ENCODE assay signal across 31 cellular contexts in genomic region chr2:31373127-31373526, GRCh38. TPM values are rescaled to one million over a fixed set of nuclear protein-coding genes. Genes with fewer than 3 reads are reported as not detected.
"Had no signal": no experiment of that assay in that cellular context is flagged by ENCODE, and none has a peak within 500 bp of the region (broad histone marks: within the 10 kb centered on the region; RNA-seq: fewer than 3 reads in every experiment).

No MANE protein-coding gene starts in this region.

- ATAC-seq: stimulated activated effector memory CD8-positive, alpha-beta T cell treated with anti-CD3 and anti-CD28 coated beads, Interleukin-12 subunit alpha, Interleukin-12 subunit beta, amount 100 ng/mL, for 72 hours; stimulated activated memory B cell treated with anti-CD40 and anti-IgM and Interleukin-4, amounts not matched to agents 10 μg/mL and 1 μg/mL and 100 μg/mL, for 72 hours; stimulated activated naive B cell treated with anti-CD40 and anti-IgM and Interleukin-4, amounts not matched to agents 10 μg/mL and 1 μg/mL and 100 μg/mL, for 72 hours; stimulated activated naive CD8-positive, alpha-beta T cell treated with anti-CD3 and anti-CD28 coated beads, Interleukin-15, amount 100 ng/mL, for 72 hours; stimulated activated naive CD8-positive, alpha-beta T cell treated with anti-CD3 and anti-CD28 coated beads, Interleukin-15, Interleukin-2, amounts not matched to agents 100 U/mL and 50 U/mL, for 24 hours; upper lobe of right lung had no signal

- H3K4me3 ChIP-seq: stomach, suprapubic skin, testis, thoracic aorta, thyroid gland, tibial artery, tibial nerve, transverse colon, upper lobe of left lung, upper lobe of right lung, uterus, vagina had no signal

- H3K9me3 Mint-ChIP-seq: stimulated activated naive B cell treated with anti-CD40 and anti-IgM and Interleukin-4, amounts not matched to agents 10 μg/mL and 1 μg/mL and 100 μg/mL, for 72 hours; stimulated activated naive CD8-positive, alpha-beta T cell treated with anti-CD3 and anti-CD28 coated beads, Interleukin-15, amount 100 ng/mL, for 72 hours; stimulated activated naive CD8-positive, alpha-beta T cell treated with anti-CD3 and anti-CD28 coated beads, Interleukin-15, Interleukin-2, amounts not matched to agents 100 ng/mL and 50 ng/mL, for 24 hours; type B pancreatic cell had no signal

- H3K27me3 ChIP-seq: stomach, suprapubic skin, testis, thyroid gland, tibial artery, tibial nerve, transverse colon, upper lobe of left lung, upper lobe of right lung, uterus, vagina had no signal

- DNase-seq: stimulated activated CD4-positive, alpha-beta T cell treated with anti-CD3 and anti-CD28 coated beads, Interleukin-2, amount 100 ng/mL, for 48 hours; stimulated activated CD4-positive, alpha-beta T cell treated with anti-CD3 and anti-CD28 coated beads, Interleukin-4, amount 100 ng/mL, for 1 hour; stimulated activated CD4-positive, alpha-beta T cell treated with anti-CD3 and anti-CD28 coated beads, Interleukin-4, amount 100 ng/mL, for 24 hours; stimulated activated CD4-positive, alpha-beta T cell treated with anti-CD3 and anti-CD28 coated beads, Interleukin-4, amount 100 ng/mL, for 4 hours; stimulated activated CD8-positive, alpha-beta memory T cell treated with anti-CD3 and anti-CD28 coated beads, Interleukin-4, amount 100 ng/mL, for 48 hours; stimulated activated naive B cell treated with anti-CD40 and anti-IgM and Interleukin-4, amounts not matched to agents 10 μg/mL and 1 μg/mL and 100 μg/mL, for 72 hours; stimulated activated naive CD4-positive, alpha-beta T cell; stimulated activated naive CD4-positive, alpha-beta T cell treated with Interleukin-2 at 50 U/mL for 16 hours; stimulated activated naive CD8-positive, alpha-beta T cell treated with anti-CD3 and anti-CD28 coated beads, Interleukin-15, amount 100 ng/mL, for 72 hours; stimulated activated naive CD8-positive, alpha-beta T cell treated with anti-CD3 and anti-CD28 coated beads, Interleukin-15, Interleukin-2, amounts not matched to agents 100 U/mL and 50 U/mL, for 24 hours; stomach; substantia nigra; testis; thyroid gland; tibial artery; transverse colon; trophoblast cell; upper lobe of left lung; upper lobe of right lung; uterus had no signal

- H3K4me1 Mint-ChIP-seq: stimulated activated effector memory CD8-positive, alpha-beta T cell treated with anti-CD3 and anti-CD28 coated beads, Interleukin-12 subunit alpha, Interleukin-12 subunit beta, amount 100 ng/mL, for 72 hours; stimulated activated memory B cell treated with anti-CD40 and anti-IgM and Interleukin-4, amounts not matched to agents 10 μg/mL and 1 μg/mL and 100 μg/mL, for 72 hours; stimulated activated naive B cell treated with anti-CD40 and anti-IgM and Interleukin-4, amounts not matched to agents 10 μg/mL and 1 μg/mL and 100 μg/mL, for 72 hours; stimulated activated naive CD8-positive, alpha-beta T cell treated with anti-CD3 and anti-CD28 coated beads, Interleukin-15, amount 100 ng/mL, for 72 hours had no signal

- H3K27ac ChIP-seq: stomach, suprapubic skin, testis, thoracic aorta, thyroid gland, tibial artery, tibial nerve, transverse colon, upper lobe of left lung, upper lobe of right lung, uterus, vagina had no signal

- H3K27me3 Mint-ChIP-seq: stimulated activated memory B cell treated with anti-CD40 and anti-IgM and Interleukin-4, amounts not matched to agents 10 μg/mL and 1 μg/mL and 100 μg/mL, for 72 hours; stimulated activated naive CD8-positive, alpha-beta T cell treated with anti-CD3 and anti-CD28 coated beads, Interleukin-15, amount 100 ng/mL, for 72 hours; stimulated activated naive CD8-positive, alpha-beta T cell treated with anti-CD3 and anti-CD28 coated beads, Interleukin-15, Interleukin-2, amounts not matched to agents 100 ng/mL and 50 ng/mL, for 24 hours; type B pancreatic cell had no signal

- H3K4me1 ChIP-seq: stomach, suprapubic skin, testis, thyroid gland, tibial artery, tibial nerve, transverse colon, upper lobe of left lung, upper lobe of right lung, uterus, vagina had no signal

- H3K27ac Mint-ChIP-seq: stimulated activated effector memory CD8-positive, alpha-beta T cell treated with anti-CD3 and anti-CD28 coated beads, Interleukin-12 subunit alpha, Interleukin-12 subunit beta, amount 100 ng/mL, for 72 hours; stimulated activated memory B cell treated with anti-CD40 and anti-IgM and Interleukin-4, amounts not matched to agents 10 μg/mL and 1 μg/mL and 100 μg/mL, for 72 hours; stimulated activated naive B cell treated with anti-CD40 and anti-IgM and Interleukin-4, amounts not matched to agents 10 μg/mL and 1 μg/mL and 100 μg/mL, for 72 hours; stimulated activated naive CD8-positive, alpha-beta T cell treated with anti-CD3 and anti-CD28 coated beads, Interleukin-15, amount 100 ng/mL, for 72 hours; stimulated activated naive CD8-positive, alpha-beta T cell treated with anti-CD3 and anti-CD28 coated beads, Interleukin-15, Interleukin-2, amounts not matched to agents 100 ng/mL and 50 ng/mL, for 24 hours; type B pancreatic cell had no signal

- H3K4me3 Mint-ChIP-seq: stimulated activated effector memory CD8-positive, alpha-beta T cell treated with anti-CD3 and anti-CD28 coated beads, Interleukin-12 subunit alpha, Interleukin-12 subunit beta, amount 100 ng/mL, for 72 hours; stimulated activated memory B cell treated with anti-CD40 and anti-IgM and Interleukin-4, amounts not matched to agents 10 μg/mL and 1 μg/mL and 100 μg/mL, for 72 hours; stimulated activated naive B cell treated with anti-CD40 and anti-IgM and Interleukin-4, amounts not matched to agents 10 μg/mL and 1 μg/mL and 100 μg/mL, for 72 hours; stimulated activated naive CD8-positive, alpha-beta T cell treated with anti-CD3 and anti-CD28 coated beads, Interleukin-15, amount 100 ng/mL, for 72 hours; stimulated activated naive CD8-positive, alpha-beta T cell treated with anti-CD3 and anti-CD28 coated beads, Interleukin-15, Interleukin-2, amounts not matched to agents 100 ng/mL and 50 ng/mL, for 24 hours; type B pancreatic cell had no signal

- H3K36me3 ChIP-seq: stomach, suprapubic skin, thoracic aorta, thyroid gland, tibial nerve, transverse colon, upper lobe of left lung, upper lobe of right lung, uterus, vagina had no signal

- FAIRE-seq: urothelium cell line had no signal

- H3K9me3 ChIP-seq: stomach, suprapubic skin, testis, thoracic aorta, thyroid gland, tibial artery, tibial nerve, transverse colon, upper lobe of left lung, upper lobe of right lung, uterus, vagina had no signal

- H3K36me3 Mint-ChIP-seq: stimulated activated effector memory CD8-positive, alpha-beta T cell treated with anti-CD3 and anti-CD28 coated beads, Interleukin-12 subunit alpha, Interleukin-12 subunit beta, amount 100 ng/mL, for 72 hours; stimulated activated memory B cell treated with anti-CD40 and anti-IgM and Interleukin-4, amounts not matched to agents 10 μg/mL and 1 μg/mL and 100 μg/mL, for 72 hours; stimulated activated naive B cell treated with anti-CD40 and anti-IgM and Interleukin-4, amounts not matched to agents 10 μg/mL and 1 μg/mL and 100 μg/mL, for 72 hours; type B pancreatic cell had no signal

RNA-seq across cellular contexts. Expression of gene XDH, which starts 41.4 kb away (rescaled TPM):
- total RNA-seq: subcutaneous adipose tissue, temporal lobe, thoracic aorta had no signal
